In the genomic region with DNA sequence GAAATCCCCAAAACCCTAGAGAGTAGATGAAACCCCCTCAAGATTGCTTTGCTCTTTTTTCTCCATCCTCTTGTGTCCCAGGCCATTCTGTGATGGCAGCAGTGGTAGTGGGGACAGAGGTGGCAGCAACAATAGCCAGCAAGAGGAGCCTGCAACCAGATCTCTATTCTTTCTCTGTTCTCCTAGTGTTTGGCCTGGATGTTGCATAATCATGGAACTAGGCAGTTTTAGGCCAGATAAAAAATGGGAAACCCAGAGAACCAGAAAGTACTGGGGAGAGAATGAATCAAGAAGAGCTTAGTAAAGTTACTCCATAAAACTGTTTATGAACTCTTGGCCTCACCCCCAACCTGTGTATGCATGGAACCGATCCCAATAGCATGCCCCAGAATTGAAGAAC, we compare ENCODE assay signal across 33 cellular contexts.
"Had no signal": no experiment of that assay in that cellular context is flagged by ENCODE, and none has a peak within 500 bp of the region (broad histone marks: within the 10 kb centered on the region; RNA-seq: fewer than 3 reads in every experiment).

No MANE protein-coding gene starts in this region.

- FAIRE-seq: astrocyte, bronchial epithelial cell had no signal

- H3K9me3 ChIP-seq: adrenal gland, ascending aorta, body of pancreas, breast epithelium had no signal

- H3K4me1 ChIP-seq: adrenal gland, ascending aorta, breast epithelium had no signal

- H3K27me3 ChIP-seq: adrenal gland, ascending aorta, body of pancreas, brain microvascular endothelial cell, breast epithelium, cardiac muscle cell had no signal

- H3K4me3 ChIP-seq: adrenal gland, ascending aorta, body of pancreas, breast epithelium, cardiac muscle cell had no signal

- H3K27ac ChIP-seq: adrenal gland, ascending aorta, body of pancreas, brain microvascular endothelial cell, breast epithelium, cardiac muscle cell had no signal

- DNase-seq: activated effector memory CD4-positive, alpha-beta T cell treated with anti-CD3 and anti-CD28 coated beads, Interleukin-2, amount 50 U/mL, for 16 hours; activated effector memory CD4-positive, alpha-beta T cell treated with Interleukin-2 at 50 U/mL for 16 hours; activated gamma-delta T cell; activated gamma-delta T cell treated with Interleukin-2 at 50 U/mL for 16 hours; activated naive CD4-positive, alpha-beta T cell; activated naive CD4-positive, alpha-beta T cell treated with anti-CD3 and anti-CD28 coated beads for 36 hours; activated naive CD4-positive, alpha-beta T cell treated with anti-CD3 and anti-CD28 coated beads, Interleukin-2, amount 10 ng/mL, durations not matched to agents 7 days and 5 days; activated naive CD4-positive, alpha-beta T cell treated with anti-CD3 and anti-CD28 coated beads, Interleukin-2, amount 50 U/mL, for 16 hours; activated naive CD4-positive, alpha-beta T cell treated with Interleukin-2 at 50 U/mL for 16 hours; activated naive CD8-positive, alpha-beta T cell treated with anti-CD3 and anti-CD28 coated beads for 36 hours; activated naive CD8-positive, alpha-beta T cell treated with anti-CD3 and anti-CD28 coated beads, Interleukin-2, amount 10 ng/mL, durations not matched to agents 7 days and 5 days; activated naive CD8-positive, alpha-beta T cell treated with anti-CD3 and anti-CD28 coated beads, Interleukin-2, amount 50 U/mL, for 24 hours; activated T-cell treated with anti-CD3 and anti-CD28 coated beads, Interleukin-2, amount 50 U/mL, for 24 hours; activated T-cell treated with anti-CD3 and anti-CD28 coated beads, Interleukin-2, amount 50 U/mL, for 4 hours; activated T-cell treated with anti-CD3 and anti-CD28 coated beads, Interleukin-2, amount 50 U/mL, for 48 hours; activated T-cell treated with anti-CD3 and anti-CD28 coated beads, Interleukin-2, amount 50 U/mL, for 72 hours; adrenal gland; amniotic stem cell; amygdala; anterior cingulate cortex; aorta; body of pancreas; brain microvascular endothelial cell; caudate nucleus; central memory CD4-positive, alpha-beta T cell; cerebellar nuclear complex had no signal

- H3K36me3 ChIP-seq: adrenal gland, ascending aorta, brain microvascular endothelial cell, breast epithelium, cardiac muscle cell had no signal

- ATAC-seq: activated naive CD4-positive, alpha-beta T cell treated with anti-CD3 and anti-CD28 coated beads, Interleukin-2, amount 50 U/mL, for 72 hours; activated naive CD8-positive, alpha-beta T cell treated with anti-CD3 and anti-CD28 coated beads, Interleukin-2, amount 50 U/mL, for 24 hours; activated T-cell treated with anti-CD3 and anti-CD28 coated beads, Interleukin-2, amount 50 U/mL, for 4 hours; activated T-cell treated with anti-CD3 and anti-CD28 coated beads, Interleukin-2, amount 50 U/mL, for 72 hours; activated T-helper 17 cell treated with anti-CD3 and anti-CD28 coated beads, Interleukin-2, amount 50 U/mL, for 72 hours; body of pancreas had no signal
